In genomic region chr3:113210608-113211369, GRCh38 we compare ENCODE assay signal across 8 cellular contexts. TPM values are rescaled to one million over a fixed set of nuclear protein-coding genes. Genes with fewer than 3 reads are reported as not detected.
DNase-seq lines count a peak whose midpoint lies in the region; ATAC-seq, FAIRE-seq and TF ChIP-seq lines count a peak whose summit lies in the region.

No MANE protein-coding gene starts in this region.

- FAIRE-seq in kidney (lab: Jason Lieb, UNC), result no peak

- WGBS in body of pancreas, 2 donors, result 20 to 22% methylated on average over 24 of the region's 24 CpGs
- 18 to 31% (median 23%) methylated on average over 24 of the region's 24 CpGs for WGBS in stomach, 5 donors

- H3K36me3 ChIP-seq in body of pancreas (replicated peaks in 1 of 2; ENCODE audit: insufficient read depth in 1 of 2, low read depth in 2 of 2) (no peaks in the 10 kb centered on the region), kidney (ENCODE audit: control insufficient read depth in 1 of 2, insufficient read depth in 2 of 2, low read length in 2 of 2) (no peaks in the 10 kb centered on the region), stomach (no peaks in the 10 kb centered on the region)

- peak; percentile 5 for ATAC-seq in body of pancreas
- no peak for ATAC-seq in GM21737 (IDR thresholded peaks at IDR 0.05; ENCODE audit: unreplicated experiment)
- no peak for ATAC-seq in HG02571 (IDR thresholded peaks at IDR 0.05; ENCODE audit: unreplicated experiment)

- peak overlapping the region; percentile 15 to 57 for H3K9ac ChIP-seq in kidney (ENCODE audit: low read length in 2 of 2)

- peak in 3 of 4 donors; percentile 25 to 48 (median 39) for DNase-seq in body of pancreas
- no peak for DNase-seq in kidney
- DNase-seq in stomach, result no peak
- DNase-seq in HT-29 (ENCODE audit: low spot score), result no peak
- DNase-seq in dermis blood vessel endothelial cell, result no peak

- TF ChIP-seq POLR2A in body of pancreas (IDR thresholded peaks at IDR 0.05) (no peak), stomach (IDR thresholded peaks at IDR 0.05) (no peak)

- peak overlapping the region; percentile 70 for H3K4me3 ChIP-seq in body of pancreas
- H3K4me3 ChIP-seq in kidney (ENCODE audit: low read length in 2 of 2), result peak overlapping the region; percentile 83
- H3K4me3 ChIP-seq in stomach, result peak overlapping the region; percentile 63 to 79 (median 77)

- peaks cover 3 to 10% (median 8%) of the 10 kb centered on the region in 3 donors for H3K4me1 Mint-ChIP-seq in IgD-negative memory B cell

- intact Hi-C loops in body of pancreas (cut with DNase I), result no loop called here
- intact Hi-C loops in kidney (cut with DNase I), result no loop called here
- intact Hi-C loops in stomach (cut with DNase I; ENCODE audit: low total_unique reads), result no loop called here

- H3K9me3 ChIP-seq in body of pancreas (no peaks in the 10 kb centered on the region), kidney (ENCODE audit: control insufficient read depth in 1 of 2, low read length in 2 of 2) (no peaks in the 10 kb centered on the region), stomach (no peaks in the 10 kb centered on the region)

- H3K27me3 Mint-ChIP-seq in IgD-negative memory B cell, result peaks cover 41% of the 10 kb centered on the region

- TF ChIP-seq CTCF in body of pancreas (IDR thresholded peaks at IDR 0.05) (no peak), kidney (IDR thresholded peaks at IDR 0.05; ENCODE audit: borderline replicate concordance, extremely low read depth, insufficient read depth) (no peak), stomach (IDR thresholded peaks at IDR 0.05) (no peak)

- H3K27ac Mint-ChIP-seq in IgD-negative memory B cell, result peak overlapping the region in 1 of 3 donors; percentile 71

- TF ChIP-seq EP300 in stomach (IDR thresholded peaks at IDR 0.05), result no peak

- H3K4me3 Mint-ChIP-seq in IgD-negative memory B cell, result peak overlapping the region; percentile 67 to 93 (median 78)

- H3K4me1 ChIP-seq in body of pancreas (peaks cover 21% of the 10 kb centered on the region), kidney (ENCODE audit: control insufficient read depth in 1 of 2, insufficient read depth in 1 of 2, low read depth in 1 of 2, low read length in 2 of 2) (peaks cover 0 to 4% of the 10 kb centered on the region in 2 donors), stomach (peaks cover 0 to 46% (median 17%) of the 10 kb centered on the region in 4 donors)

- peaks cover 6% of the 10 kb centered on the region for H3K36me3 Mint-ChIP-seq in IgD-negative memory B cell

- H3K27ac ChIP-seq in body of pancreas (peak overlapping the region; percentile 65 to 83 (median 76)), kidney (ENCODE audit: low read depth in 2 of 2, low read length in 2 of 2) (peak overlapping the region; percentile 78 to 85), stomach (peak overlapping the region; percentile 3 to 92 (median 87))

- no peaks in the 10 kb centered on the region for H3K27me3 ChIP-seq in body of pancreas
- peaks cover 0 to 29% (median 22%) of the 10 kb centered on the region in 3 donors for H3K27me3 ChIP-seq in stomach

- no peaks in the 10 kb centered on the region for H3K9me3 Mint-ChIP-seq in IgD-negative memory B cell

RNA-seq across cellular contexts. Expression of gene BOC, which starts 0.6 kb away (rescaled TPM):
- polyA plus RNA-seq in IgD-negative memory B cell (0.70 TPM), kidney (ENCODE audit: insufficient read depth, low read depth, low replicate concordance) (6.1 TPM), stomach (10 to 100 TPM in 1 of 3 donors, 1 to 10 TPM in 2; 5.2 to 17.5 (median 8.8) TPM)
- total RNA-seq in body of pancreas (10 to 100 TPM; 22.7 to 29.6 TPM), kidney (22.2 TPM), stomach (10 to 100 TPM in 4 of 5 donors, 1 to 10 TPM in 1; 9.8 to 51.3 (median 32.2) TPM), dermis blood vessel endothelial cell (under 0.01 and 0.09 TPM in 2 replicates)
- not detected in 2 replicates for total RNA-seq in HT-29 (2014; rRNA removed; shearing (Covaris generic))

Comparison
In these comparisons a context has a peak if more than half of its experiments do, and no peak if none do; other contexts are left out.
1. DNase-seq: peak in body of pancreas (3 of 4); none in kidney (single experiment), stomach (single experiment), HT-29 (single experiment) and dermis blood vessel endothelial cell (single experiment).
2. Peak in every context shown above with its lines, with median percentiles within 50 percentile points of each other: H3K27ac ChIP-seq and H3K4me3 ChIP-seq.